22 cellular contexts compared by ENCODE assay signal in the genomic region with DNA sequence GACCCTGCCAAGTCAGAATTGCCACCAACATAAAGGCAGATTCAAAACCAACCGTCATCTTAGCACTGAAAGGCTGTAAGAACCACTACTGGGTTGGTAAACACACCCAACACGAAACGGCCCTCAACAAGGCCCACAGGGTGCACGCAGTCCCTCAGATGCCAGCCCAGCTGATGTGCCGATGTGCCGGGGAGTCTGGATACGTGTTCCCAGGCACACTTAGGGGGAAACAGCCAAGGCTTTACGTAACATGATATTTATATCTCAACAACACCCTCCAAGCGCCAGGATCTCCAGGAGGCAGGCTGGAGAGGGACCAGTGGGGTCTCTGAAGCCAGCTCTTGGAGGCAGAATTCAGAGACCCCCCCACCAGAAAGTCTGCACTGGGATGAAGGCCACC.
"Had no signal": no experiment of that assay in that cellular context is flagged by ENCODE, and none has a peak within 500 bp of the region (broad histone marks: within the 10 kb centered on the region; RNA-seq: fewer than 3 reads in every experiment).

No MANE protein-coding gene starts in this region.

- H3K27ac ChIP-seq: foreskin keratinocyte, neutrophil, pancreas, stomach, vagina had no signal

- H3K36me3 ChIP-seq: pancreas, vagina had no signal

- H3K27me3 ChIP-seq: foreskin keratinocyte, neutrophil, pancreas, stomach, vagina had no signal

- DNase-seq: activated CD4-positive, alpha-beta T cell treated with anti-CD3 and anti-CD28 coated beads for 4 hours; activated CD4-positive, alpha-beta T cell treated with anti-CD3 and anti-CD28 coated beads, Interleukin-2, amount 50 U/mL, for 48 hours; activated CD4-positive, CD25-positive, alpha-beta regulatory T cell; activated CD8-positive, alpha-beta memory T cell treated with anti-CD3 and anti-CD28 coated beads, Interleukin-2, amount 50 U/mL, for 48 hours; activated naive CD4-positive, alpha-beta T cell; activated naive CD8-positive, alpha-beta T cell treated with anti-CD3 and anti-CD28 coated beads, Interleukin-2, amount 10 ng/mL, durations not matched to agents 7 days and 5 days; activated T-cell treated with anti-CD3 and anti-CD28 coated beads, Interleukin-2, amount 50 U/mL, for 4 hours; amniotic stem cell; effector CD8-positive, alpha-beta T cell; erythroblast; foreskin keratinocyte; hippocampal formation; pancreas; stimulated activated CD4-positive, alpha-beta T cell treated with anti-CD3 and anti-CD28 coated beads, Interleukin-15, amount 100 ng/mL, for 24 hours; stomach; T-helper 17 cell; trophoblast cell had no signal

- H3K9me3 ChIP-seq: neutrophil, pancreas, stomach, vagina had no signal

- H3K4me3 ChIP-seq: pancreas, smooth muscle cell, stomach, vagina had no signal

- ATAC-seq: activated T-cell treated with anti-CD3 and anti-CD28 coated beads, Interleukin-2, amount 50 U/mL, for 4 hours; foreskin keratinocyte; pancreas; sciatic nerve; stimulated activated memory B cell treated with anti-CD40 and anti-IgM and Interleukin-4, amounts not matched to agents 10 μg/mL and 1 μg/mL and 100 μg/mL, for 72 hours; T-helper 17 cell had no signal

- H3K4me1 ChIP-seq: foreskin keratinocyte, pancreas had no signal

- FAIRE-seq: pancreas had no signal
